In the genomic region with DNA sequence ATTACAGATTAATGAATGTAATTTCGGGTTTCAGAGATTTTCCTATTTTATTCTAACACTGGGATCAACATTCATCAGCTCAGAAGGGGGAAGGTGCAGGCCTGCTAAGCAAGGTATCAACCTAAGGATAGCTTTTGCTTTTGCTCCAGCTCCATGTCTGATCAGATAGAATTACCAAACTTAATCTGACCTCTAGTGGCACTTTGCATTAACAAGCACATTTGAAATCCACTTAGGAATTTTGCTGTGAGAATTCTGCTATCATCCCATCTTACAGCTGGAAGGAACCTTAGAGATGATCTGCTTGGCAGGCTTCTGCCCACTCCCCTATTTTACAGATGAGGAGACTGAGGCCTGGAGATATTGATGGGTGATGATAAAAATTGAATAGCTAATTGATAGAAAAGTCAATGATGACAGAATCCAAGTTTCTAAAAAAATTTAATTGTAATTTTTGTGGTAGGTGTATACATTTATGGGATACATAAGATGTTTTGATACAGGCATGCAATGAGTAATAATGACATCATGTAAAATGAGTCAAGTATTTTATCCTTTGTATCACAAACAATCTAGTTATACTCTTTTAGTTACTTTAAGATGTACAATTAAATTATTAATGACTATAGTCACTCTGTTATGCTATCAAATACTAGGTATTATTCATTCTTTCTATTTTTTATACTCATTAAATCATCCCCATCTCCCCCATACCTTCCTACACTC, we compare ENCODE assay signal across 8 cellular contexts.
DNase-seq lines count a peak whose midpoint lies in the region; ATAC-seq, FAIRE-seq and TF ChIP-seq lines count a peak whose summit lies in the region.

No MANE protein-coding gene starts in this region.

- H3K27me3 ChIP-seq in OCI-LY1 (ENCODE audit: insufficient read depth, low read length): no peaks in the 10 kb centered on the region

- H3K4me1 ChIP-seq in OCI-LY1 (ENCODE audit: insufficient read depth, low read length, severe bottlenecking): peaks cover 33% of the 10 kb centered on the region

- 5 to 9% methylated on average over 1 of the region's 1 CpG for WGBS in lower leg skin, 2 donors

- H3K9me3 ChIP-seq in OCI-LY1 (ENCODE audit: low read length): no peaks in the 10 kb centered on the region

- H3K27ac ChIP-seq in OCI-LY1 (ENCODE audit: low read depth, low read length, poor library complexity, severe bottlenecking): no peak overlapping the region

- no peaks in the 10 kb centered on the region; the same call in 1 of the 2 replicates for H3K36me3 ChIP-seq in OCI-LY1 (ENCODE audit: insufficient read depth, low read length)

- no peaks in the 10 kb centered on the region for H3K9me2 ChIP-seq in OCI-LY1 (ENCODE audit: low read depth, low read length)

- H3K4me2 ChIP-seq in OCI-LY1 (ENCODE audit: low read length): no peak overlapping the region

- TF ChIP-seq CTCF in AG09309 (IDR thresholded peaks at IDR 0.05; ENCODE audit: control insufficient read depth, insufficient read depth, low read depth, low read length, missing control alignments): peak; percentile 62
- peak; percentile 74 for TF ChIP-seq CTCF in OCI-LY1 (IDR thresholded peaks at IDR 0.05; ENCODE audit: low read length)
- no peak for TF ChIP-seq CTCF in lower leg skin (IDR thresholded peaks at IDR 0.05)

- no peaks in the 10 kb centered on the region for H3K9me3 Mint-ChIP-seq in memory B cell

- no peak overlapping the region for H2AFZ ChIP-seq in OCI-LY1 (ENCODE audit: low read length)

- H4K20me1 ChIP-seq in OCI-LY1 (ENCODE audit: insufficient read depth, low read length): no peaks in the 10 kb centered on the region

- H3K36me3 Mint-ChIP-seq in memory B cell: no peaks in the 10 kb centered on the region

- H3K4me1 Mint-ChIP-seq in memory B cell: peaks cover 19% of the 10 kb centered on the region

- no peak for TF ChIP-seq POLR2A in lower leg skin (IDR thresholded peaks at IDR 0.05)

- ATAC-seq in GM18498 (IDR thresholded peaks at IDR 0.05; ENCODE audit: unreplicated experiment) (peak; percentile 53), memory B cell (ENCODE audit: low read depth) (peak; percentile 50)

- no peak overlapping the region for H3K4me3 Mint-ChIP-seq in memory B cell

- DNase-seq in AG09309 (ENCODE audit: low read depth): peak; percentile 45
- DNase-seq in HTR-8/SVneo (ENCODE audit: insufficient read length, low spot score): peak; percentile 36
- peak; percentile 71 to 81 for DNase-seq in dermis microvascular lymphatic vessel endothelial cell (ENCODE audit: low read depth in 2 of 2)
- no peak for DNase-seq in memory B cell (ENCODE audit: low spot score in 2 of 2)
- DNase-seq in UCSD-AML1 (lab: John Stamatoyannopoulos, UW; ENCODE audit: unreplicated experiment): no peak
- no peak for DNase-seq in lower leg skin (ENCODE audit: low spot score in 2 of 2)

- H3F3A ChIP-seq in OCI-LY1 (ENCODE audit: insufficient read depth, low read length): no peaks in the 10 kb centered on the region

- no peak overlapping the region for H3K27ac Mint-ChIP-seq in memory B cell

- no peak overlapping the region for H3K9ac ChIP-seq in OCI-LY1 (ENCODE audit: low read length)

- no peak for FAIRE-seq in HTR-8/SVneo (lab: Jason Lieb, UNC)

- H3K79me2 ChIP-seq in OCI-LY1 (ENCODE audit: insufficient read depth, low read length): no peaks in the 10 kb centered on the region

- H3K27me3 Mint-ChIP-seq in memory B cell: no peaks in the 10 kb centered on the region

- H3K4me3 ChIP-seq in AG09309 (ENCODE audit: control insufficient read depth, low read depth, low read length): no peak overlapping the region
- no peak overlapping the region for H3K4me3 ChIP-seq in OCI-LY1 (ENCODE audit: low read depth, low read length, poor library complexity, severe bottlenecking)
- no peak overlapping the region for H3K4me3 ChIP-seq in lower leg skin (ENCODE audit: low read depth, poor library complexity, severe bottlenecking)

- intact Hi-C loops in lower leg skin (cut with DNase I; ENCODE audit: low total_unique reads): loop anchor here (2.0 kb wide), 1 partner anchor 413 kb away; no protein-coding TSS in a partner anchor

Comparison
In these comparisons a context has a peak if more than half of its experiments do, and no peak if none do; other contexts are left out.
1. DNase-seq: peak in AG09309 (single experiment), HTR-8/SVneo (single experiment) and dermis microvascular lymphatic vessel endothelial cell (2 of 2); none in memory B cell (0 of 2), UCSD-AML1 (single experiment) and lower leg skin (0 of 2).
2. CTCF ChIP-seq: peak in AG09309 (single experiment) and OCI-LY1 (single experiment); none in lower leg skin (0 of 3).